14 cellular contexts compared by ENCODE assay signal in genomic region chr13:35723061-35723461, GRCh38.
DNase-seq lines count a peak whose midpoint lies in the region; ATAC-seq and TF ChIP-seq lines count a peak whose summit lies in the region.
"Had no signal": no experiment of that assay in that cellular context is flagged by ENCODE, and none has a peak within 500 bp of the region (broad histone marks: within the 10 kb centered on the region; RNA-seq: fewer than 3 reads in every experiment).

No MANE protein-coding gene starts in this region.

- H3K27ac Mint-ChIP-seq in brain, result peak overlapping the region in 3 of 5 experiments; percentile 70 to 79 (median 76)
- H3K27ac Mint-ChIP-seq in activated naive CD8-positive, alpha-beta T cell treated with anti-CD3 and anti-CD28 coated beads for 36 hours, result no peak overlapping the region
- H3K27ac Mint-ChIP-seq: activated naive CD4-positive, alpha-beta T cell treated with anti-CD3 and anti-CD28 coated beads, Interleukin-2, amount 50 U/mL, for 24 hours; stimulated activated naive CD8-positive, alpha-beta T cell treated with anti-CD3 and anti-CD28 coated beads, Interleukin-15, Interleukin-2, amounts not matched to agents 100 ng/mL and 50 ng/mL, for 24 hours had no signal

- no peaks in the 10 kb centered on the region for H3K27me3 Mint-ChIP-seq in brain
- peaks cover 22% of the 10 kb centered on the region for H3K27me3 Mint-ChIP-seq in activated naive CD8-positive, alpha-beta T cell treated with anti-CD3 and anti-CD28 coated beads for 36 hours

- H3K9me3 Mint-ChIP-seq in brain, result no peaks in the 10 kb centered on the region
- H3K9me3 Mint-ChIP-seq in activated naive CD8-positive, alpha-beta T cell treated with anti-CD3 and anti-CD28 coated beads for 36 hours, result no peaks in the 10 kb centered on the region
- H3K9me3 Mint-ChIP-seq: activated naive CD4-positive, alpha-beta T cell treated with anti-CD3 and anti-CD28 coated beads, Interleukin-2, amount 50 U/mL, for 24 hours; stimulated activated naive CD8-positive, alpha-beta T cell treated with anti-CD3 and anti-CD28 coated beads, Interleukin-15, Interleukin-2, amounts not matched to agents 100 ng/mL and 50 ng/mL, for 24 hours had no signal

- no peak overlapping the region for H3K9ac ChIP-seq in Karpas-422 (ENCODE audit: low read length)
- H3K9ac ChIP-seq: parathyroid adenoma had no signal

- H3K27me3 ChIP-seq in Karpas-422 (ENCODE audit: low read length), result no peaks in the 10 kb centered on the region

- H3K9me3 ChIP-seq in Karpas-422 (ENCODE audit: low read length), result no peaks in the 10 kb centered on the region

- H3K9me2 ChIP-seq in Karpas-422 (replicated peaks; ENCODE audit: insufficient read depth, low read length), result no peaks in the 10 kb centered on the region

- ATAC-seq in left cardiac atrium, result peak; percentile 62 to 74

- H4K20me1 ChIP-seq in Karpas-422 (ENCODE audit: insufficient read depth, low read depth, low read length), result no peaks in the 10 kb centered on the region

- intact Hi-C loops in left cardiac atrium (cut with DNase I), result loop anchor here in 1 of 2 donors (5.0 kb wide), 1 partner anchor 234 kb away; no protein-coding TSS in a partner anchor

- no peak overlapping the region for H3K4me2 ChIP-seq in Karpas-422 (ENCODE audit: low read depth, low read length, poor library complexity, severe bottlenecking)

- TF ChIP-seq CTCF in brain (conservative IDR thresholded peaks at IDR 0.05), result no peak

- no peaks in the 10 kb centered on the region for H3K79me2 ChIP-seq in Karpas-422 (ENCODE audit: low read length)
- H3K79me2 ChIP-seq: parathyroid adenoma had no signal

- H3K4me3 Mint-ChIP-seq in brain, result no peak overlapping the region
- H3K4me3 Mint-ChIP-seq in activated naive CD8-positive, alpha-beta T cell treated with anti-CD3 and anti-CD28 coated beads for 36 hours, result no peak overlapping the region
- H3K4me3 Mint-ChIP-seq: activated naive CD4-positive, alpha-beta T cell treated with anti-CD3 and anti-CD28 coated beads, Interleukin-2, amount 50 U/mL, for 24 hours; stimulated activated naive CD8-positive, alpha-beta T cell treated with anti-CD3 and anti-CD28 coated beads, Interleukin-15, Interleukin-2, amounts not matched to agents 100 ng/mL and 50 ng/mL, for 24 hours had no signal

- H3K36me3 Mint-ChIP-seq in brain, result no peaks in the 10 kb centered on the region
- no peaks in the 10 kb centered on the region for H3K36me3 Mint-ChIP-seq in activated naive CD8-positive, alpha-beta T cell treated with anti-CD3 and anti-CD28 coated beads for 36 hours
- H3K36me3 Mint-ChIP-seq: activated naive CD4-positive, alpha-beta T cell treated with anti-CD3 and anti-CD28 coated beads, Interleukin-2, amount 50 U/mL, for 24 hours had no signal

- H2AFZ ChIP-seq in Karpas-422 (ENCODE audit: low read length), result no peak overlapping the region
- H2AFZ ChIP-seq: parathyroid adenoma had no signal

- H3K36me3 ChIP-seq in Karpas-422 (ENCODE audit: insufficient read depth, low read length), result no peaks in the 10 kb centered on the region

- H3K4me3 ChIP-seq in skeletal muscle cell (ENCODE audit: low read depth, low read length), result no peak overlapping the region
- H3K4me3 ChIP-seq in Karpas-422 (ENCODE audit: low read length), result no peak overlapping the region

- H3K4me1 Mint-ChIP-seq in brain, result peaks cover 49% of the 10 kb centered on the region
- peaks cover 3% of the 10 kb centered on the region for H3K4me1 Mint-ChIP-seq in activated naive CD8-positive, alpha-beta T cell treated with anti-CD3 and anti-CD28 coated beads for 36 hours

- H3K27ac ChIP-seq in Karpas-422 (ENCODE audit: low read length), result no peak overlapping the region
- H3K27ac ChIP-seq: parathyroid adenoma had no signal

- H3K4me1 ChIP-seq in Karpas-422 (ENCODE audit: low read length), result no peaks in the 10 kb centered on the region
- H3K4me1 ChIP-seq: parathyroid adenoma had no signal

- DNase-seq in ELR (ENCODE audit: low read depth) (peak; percentile 27), left cardiac atrium (no peak), skeletal muscle cell (ENCODE audit: low read depth) (peak; percentile 75), anterior cingulate cortex (lab: John Stamatoyannopoulos, UW) (no peak), NCI-H345 treated with DMSO at 0.1 percent for 48 hours (lab: John Stamatoyannopoulos, UW; ENCODE audit: unreplicated experiment) (no peak), Karpas-422 (no peak)
- DNase-seq in activated naive CD8-positive, alpha-beta T cell treated with anti-CD3 and anti-CD28 coated beads for 36 hours, result no peak
- DNase-seq: central memory CD4-positive, alpha-beta T cell; kidney glomerular epithelial cell; NCI-H1694 had no signal

Comparison
In these comparisons a context has a peak if more than half of its experiments do, and no peak if none do; other contexts are left out.
1. DNase-seq: peak in ELR (single experiment) and skeletal muscle cell (single experiment); none in left cardiac atrium (single experiment), anterior cingulate cortex (0 of 58), NCI-H345 treated with DMSO at 0.1 percent for 48 hours (single experiment), activated naive CD8-positive, alpha-beta T cell treated with anti-CD3 and anti-CD28 coated beads for 36 hours (single experiment) and Karpas-422 (single experiment).